Comparison of ENCODE assay signal across 25 cellular contexts in genomic region chr17:48513653-48514482, GRCh38. TPM values are rescaled to one million over a fixed set of nuclear protein-coding genes. Genes with fewer than 3 reads are reported as not detected.
DNase-seq lines count a peak whose midpoint lies in the region; ATAC-seq lines count a peak whose summit lies in the region.
"Had no signal": no experiment of that assay in that cellular context is flagged by ENCODE, and none has a peak within 500 bp of the region (broad histone marks: within the 10 kb centered on the region; RNA-seq: fewer than 3 reads in every experiment).

No MANE protein-coding gene starts in this region.

- POLR2A ChIA-PET in naive thymus-derived CD8-positive, alpha-beta T cell (lab: Charles Lee), result interaction anchor here (0.6 to 1.5 kb wide), 4 partner anchors 14 to 28 kb away, joined by 3 to 6 read pairs (median 4); no protein-coding TSS in a partner anchor

- peak overlapping the region; percentile 16 for H3K4me3 Mint-ChIP-seq in activated CD4-positive, alpha-beta T cell treated with anti-CD3 and anti-CD28 coated beads, Interleukin-2, amount 10 ng/mL, durations not matched to agents 24 days and 14 days
- H3K4me3 Mint-ChIP-seq in T-helper 17 cell, result peak overlapping the region; percentile 65
- H3K4me3 Mint-ChIP-seq in naive thymus-derived CD8-positive, alpha-beta T cell, result peak overlapping the region in 7 of 10 donors; percentile 2 to 90 (median 77)
- H3K4me3 Mint-ChIP-seq: neural progenitor cell had no signal

- peak overlapping the region; percentile 47 for H3K27ac Mint-ChIP-seq in activated CD4-positive, alpha-beta T cell treated with anti-CD3 and anti-CD28 coated beads, Interleukin-2, amount 10 ng/mL, durations not matched to agents 24 days and 14 days
- H3K27ac Mint-ChIP-seq in T-helper 17 cell, result peak overlapping the region; percentile 75
- peak overlapping the region in 5 of 10 donors; percentile 7 to 89 (median 69) for H3K27ac Mint-ChIP-seq in naive thymus-derived CD8-positive, alpha-beta T cell
- H3K27ac Mint-ChIP-seq: neural progenitor cell had no signal

- DNase-seq in activated CD4-positive, alpha-beta T cell treated with anti-CD3 and anti-CD28 coated beads, Interleukin-2, amount 10 ng/mL, durations not matched to agents 24 days and 14 days, result no peak
- DNase-seq in activated CD4-positive, alpha-beta T cell treated with anti-CD3 and anti-CD28 coated beads, Interleukin-2, amount 50 U/mL, for 48 hours, result no peak
- DNase-seq in T-helper 17 cell (no peak), GM19240 (ENCODE audit: insufficient read length, low spot score) (no peak), NCI-H2227 treated with DMSO at 0.1 percent for 48 hours (lab: John Stamatoyannopoulos, UW) (no peak)
- DNase-seq in naive thymus-derived CD8-positive, alpha-beta T cell, result no peak
- no peak for DNase-seq in stimulated activated CD4-positive, alpha-beta T cell treated with anti-CD3 and anti-CD28 coated beads, Interleukin-15, amount 100 ng/mL, for 24 hours
- DNase-seq: amniotic stem cell; GDM1; GOT3; kidney; NCI-H1694 treated with DMSO at 0.1 percent for 48 hours; NCI-H82; stimulated activated CD8-positive, alpha-beta memory T cell treated with anti-CD3 and anti-CD28 coated beads, Interleukin-4, amount 100 ng/mL, for 48 hours; T1000 had no signal

- H3K36me3 Mint-ChIP-seq in activated CD4-positive, alpha-beta T cell treated with anti-CD3 and anti-CD28 coated beads, Interleukin-2, amount 10 ng/mL, durations not matched to agents 24 days and 14 days (ENCODE audit: low read depth), result peaks cover 2% of the 10 kb centered on the region
- no peaks in the 10 kb centered on the region for H3K36me3 Mint-ChIP-seq in T-helper 17 cell (ENCODE audit: low read depth)
- H3K36me3 Mint-ChIP-seq in naive thymus-derived CD8-positive, alpha-beta T cell, result no peaks in the 10 kb centered on the region
- H3K36me3 Mint-ChIP-seq: neural progenitor cell had no signal

- H3K9me3 Mint-ChIP-seq in activated CD4-positive, alpha-beta T cell treated with anti-CD3 and anti-CD28 coated beads, Interleukin-2, amount 10 ng/mL, durations not matched to agents 24 days and 14 days, result peaks cover 7% of the 10 kb centered on the region
- no peaks in the 10 kb centered on the region for H3K9me3 Mint-ChIP-seq in naive thymus-derived CD8-positive, alpha-beta T cell
- H3K9me3 Mint-ChIP-seq: activated T-helper 1 cell treated with anti-CD3 and anti-CD28 coated beads, Interleukin-12 subunit alpha, Interleukin-12 subunit beta, Interleukin-2, Interleukin-4 antibody, amounts not matched to agents 30 ng/mL and 10 ng/mL and 1 ng/mL, durations not matched to agents 14 hours and 24 hours and 36 hours; neural progenitor cell had no signal

- H3K9me3 ChIP-seq in T-helper 17 cell (ENCODE audit: control insufficient read depth, low read length, poor library complexity, severe bottlenecking), result no peaks in the 10 kb centered on the region
- H3K9me3 ChIP-seq: BLaER1 treated with 17β-estradiol and CSF1 and Interleukin-3, amounts not matched to agents 10 nM and 100 nM had no signal

- intact Hi-C loops in activated CD4-positive, alpha-beta T cell treated with anti-CD3 and anti-CD28 coated beads, Interleukin-2, amount 10 ng/mL, durations not matched to agents 24 days and 14 days (cut with micrococcal nuclease), result loop anchor here (1.0 kb wide), 1 partner anchor 9 kb away; no protein-coding TSS in a partner anchor

- peaks cover 27% of the 10 kb centered on the region for H3K27me3 Mint-ChIP-seq in activated CD4-positive, alpha-beta T cell treated with anti-CD3 and anti-CD28 coated beads, Interleukin-2, amount 10 ng/mL, durations not matched to agents 24 days and 14 days
- peaks cover 41% of the 10 kb centered on the region for H3K27me3 Mint-ChIP-seq in T-helper 17 cell
- H3K27me3 Mint-ChIP-seq in naive thymus-derived CD8-positive, alpha-beta T cell, result peaks cover 14 to 34% (median 18%) of the 10 kb centered on the region in 5 donors

- ATAC-seq in GM21529 (IDR thresholded peaks at IDR 0.05; ENCODE audit: unreplicated experiment), result peak; percentile 38
- no peak for ATAC-seq in T-helper 17 cell
- no peak for ATAC-seq in naive thymus-derived CD8-positive, alpha-beta T cell
- ATAC-seq: Panc1 had no signal

- peaks cover 56% of the 10 kb centered on the region for H3K4me1 Mint-ChIP-seq in activated CD4-positive, alpha-beta T cell treated with anti-CD3 and anti-CD28 coated beads, Interleukin-2, amount 10 ng/mL, durations not matched to agents 24 days and 14 days
- peaks cover 12% of the 10 kb centered on the region for H3K4me1 Mint-ChIP-seq in T-helper 17 cell
- peaks cover 7 to 38% (median 20%) of the 10 kb centered on the region in 4 donors for H3K4me1 Mint-ChIP-seq in naive thymus-derived CD8-positive, alpha-beta T cell
- H3K4me1 Mint-ChIP-seq: neural progenitor cell had no signal

RNA-seq across cellular contexts. Expression of gene HOXB1, which starts 16.9 kb away (rescaled TPM):
- not detected in 2 replicates for total RNA-seq in activated CD4-positive, alpha-beta T cell treated with anti-CD3 and anti-CD28 coated beads, Interleukin-2, amount 10 ng/mL, durations not matched to agents 24 days and 14 days
- not detected for total RNA-seq in T-helper 17 cell
- total RNA-seq in naive thymus-derived CD8-positive, alpha-beta T cell, result not detected
- polyA plus RNA-seq in naive thymus-derived CD8-positive, alpha-beta T cell, result not detected
- total RNA-seq: A172; activated T-helper 1 cell treated with anti-CD3 and anti-CD28 coated beads, Interleukin-12 subunit alpha, Interleukin-12 subunit beta, Interleukin-2, Interleukin-4 antibody, amounts not matched to agents 30 ng/mL and 10 ng/mL and 1 ng/mL, durations not matched to agents 14 hours and 24 hours and 36 hours; cardiac septum; frontal cortex; kidney; pulmonary artery endothelial cell; SK-MEL-5 had no signal

RNA-seq across cellular contexts. Expression of gene HOXB2, which starts 31.0 kb away (rescaled TPM):
- 26.0 and 28.1 TPM in 2 replicates for total RNA-seq in activated CD4-positive, alpha-beta T cell treated with anti-CD3 and anti-CD28 coated beads, Interleukin-2, amount 10 ng/mL, durations not matched to agents 24 days and 14 days
- 10 to 100 TPM in 1 of 2 donors, 1 to 10 TPM in 1; 4.5 to 18.8 TPM for total RNA-seq in T-helper 17 cell
- total RNA-seq in naive thymus-derived CD8-positive, alpha-beta T cell, result 10 to 100 TPM; 31.9 to 32.4 TPM
- 10 to 100 TPM in 1 of 3 donors, 1 to 10 TPM in 2; 7.6 to 16.4 (median 8.2) TPM for polyA plus RNA-seq in naive thymus-derived CD8-positive, alpha-beta T cell
- total RNA-seq: frontal cortex, SK-MEL-5 had no signal

Comparison
In these comparisons a context has a peak if more than half of its experiments do, and no peak if none do; other contexts are left out.
1. H3K4me3 Mint-ChIP-seq: peak in every context shown above with its lines; median percentile 77 in naive thymus-derived CD8-positive, alpha-beta T cell; 65 in T-helper 17 cell; 16 in activated CD4-positive, alpha-beta T cell treated with anti-CD3 and anti-CD28 coated beads, Interleukin-2, amount 10 ng/mL, durations not matched to agents 24 days and 14 days.